ENCODE assay signal across 8 cellular contexts in genomic region chr13:101942038-101942437, GRCh38.
DNase-seq lines count a peak whose midpoint lies in the region; ATAC-seq and TF ChIP-seq lines count a peak whose summit lies in the region.

No MANE protein-coding gene starts in this region.

- H3K27ac Mint-ChIP-seq in stimulated activated naive CD8-positive, alpha-beta T cell treated with anti-CD3 and anti-CD28 coated beads, Interleukin-15, amount 100 ng/mL, for 72 hours, result no peak overlapping the region
- no peak overlapping the region for H3K27ac Mint-ChIP-seq in naive thymus-derived CD8-positive, alpha-beta T cell

- H3K4me1 Mint-ChIP-seq in stimulated activated naive CD8-positive, alpha-beta T cell treated with anti-CD3 and anti-CD28 coated beads, Interleukin-15, amount 100 ng/mL, for 72 hours, result no peaks in the 10 kb centered on the region
- H3K4me1 Mint-ChIP-seq in naive thymus-derived CD8-positive, alpha-beta T cell, result no peaks in the 10 kb centered on the region

- no peaks in the 10 kb centered on the region for H3K36me3 Mint-ChIP-seq in naive thymus-derived CD8-positive, alpha-beta T cell

- TF ChIP-seq POLR2A in erythroblast (IDR thresholded peaks at IDR 0.05; ENCODE audit: low read length), result no peak

- peak in 1 of 3 donors; percentile 22 for TF ChIP-seq CTCF in omental fat pad (IDR thresholded peaks at IDR 0.05)

- ATAC-seq in stimulated activated naive CD8-positive, alpha-beta T cell treated with anti-CD3 and anti-CD28 coated beads, Interleukin-15, Interleukin-2, amounts not matched to agents 100 U/mL and 50 U/mL, for 24 hours, result peak; percentile 32
- no peak for ATAC-seq in stimulated activated naive CD8-positive, alpha-beta T cell treated with anti-CD3 and anti-CD28 coated beads, Interleukin-15, amount 100 ng/mL, for 72 hours
- ATAC-seq in HG03469 (IDR thresholded peaks at IDR 0.05; ENCODE audit: unreplicated experiment) (peak; percentile 57), omental fat pad (ENCODE audit: low FRiP score) (peak; percentile 87)
- ATAC-seq in naive thymus-derived CD8-positive, alpha-beta T cell, result no peak

- H3K27me3 Mint-ChIP-seq in stimulated activated naive CD8-positive, alpha-beta T cell treated with anti-CD3 and anti-CD28 coated beads, Interleukin-15, amount 100 ng/mL, for 72 hours, result no peaks in the 10 kb centered on the region
- H3K27me3 Mint-ChIP-seq in naive thymus-derived CD8-positive, alpha-beta T cell, result peaks cover 6 to 10% (median 7%) of the 10 kb centered on the region in 5 donors

- POLR2A ChIA-PET in naive thymus-derived CD8-positive, alpha-beta T cell (lab: Charles Lee), result no interaction called here

- no peaks in the 10 kb centered on the region for H3K9me3 Mint-ChIP-seq in stimulated activated naive CD8-positive, alpha-beta T cell treated with anti-CD3 and anti-CD28 coated beads, Interleukin-15, amount 100 ng/mL, for 72 hours
- H3K9me3 Mint-ChIP-seq in naive thymus-derived CD8-positive, alpha-beta T cell, result no peaks in the 10 kb centered on the region

- no peak for DNase-seq in stimulated activated naive CD8-positive, alpha-beta T cell treated with anti-CD3 and anti-CD28 coated beads, Interleukin-15, Interleukin-2, amounts not matched to agents 100 U/mL and 50 U/mL, for 24 hours
- no peak for DNase-seq in stimulated activated naive CD8-positive, alpha-beta T cell treated with anti-CD3 and anti-CD28 coated beads, Interleukin-15, amount 100 ng/mL, for 72 hours
- DNase-seq in NCI-H774 (lab: John Stamatoyannopoulos, UW) (peak; percentile 66), erythroblast (lab: John Stamatoyannopoulos, UW) (peak; percentile 1 to 19), omental fat pad (ENCODE audit: low spot score) (no peak)
- no peak for DNase-seq in stimulated activated CD8-positive, alpha-beta memory T cell treated with anti-CD3 and anti-CD28 coated beads, Interleukin-4, amount 100 ng/mL, for 48 hours
- no peak for DNase-seq in naive thymus-derived CD8-positive, alpha-beta T cell

- H3K4me3 Mint-ChIP-seq in stimulated activated naive CD8-positive, alpha-beta T cell treated with anti-CD3 and anti-CD28 coated beads, Interleukin-15, amount 100 ng/mL, for 72 hours, result no peak overlapping the region
- H3K4me3 Mint-ChIP-seq in naive thymus-derived CD8-positive, alpha-beta T cell, result no peak overlapping the region

Comparison
In these comparisons a context has a peak if more than half of its experiments do, and no peak if none do; other contexts are left out.
1. ATAC-seq: peak in stimulated activated naive CD8-positive, alpha-beta T cell treated with anti-CD3 and anti-CD28 coated beads, Interleukin-15, Interleukin-2, amounts not matched to agents 100 U/mL and 50 U/mL, for 24 hours (single experiment), HG03469 (single experiment) and omental fat pad (single experiment); none in stimulated activated naive CD8-positive, alpha-beta T cell treated with anti-CD3 and anti-CD28 coated beads, Interleukin-15, amount 100 ng/mL, for 72 hours (single experiment) and naive thymus-derived CD8-positive, alpha-beta T cell (0 of 2).
2. DNase-seq: peak in NCI-H774 (single experiment) and erythroblast (2 of 2); none in stimulated activated naive CD8-positive, alpha-beta T cell treated with anti-CD3 and anti-CD28 coated beads, Interleukin-15, Interleukin-2, amounts not matched to agents 100 U/mL and 50 U/mL, for 24 hours (single experiment), stimulated activated naive CD8-positive, alpha-beta T cell treated with anti-CD3 and anti-CD28 coated beads, Interleukin-15, amount 100 ng/mL, for 72 hours (0 of 2), omental fat pad (single experiment), stimulated activated CD8-positive, alpha-beta memory T cell treated with anti-CD3 and anti-CD28 coated beads, Interleukin-4, amount 100 ng/mL, for 48 hours (single experiment) and naive thymus-derived CD8-positive, alpha-beta T cell (0 of 10).